Comparison of ENCODE assay signal across 8 cellular contexts in the genomic region with DNA sequence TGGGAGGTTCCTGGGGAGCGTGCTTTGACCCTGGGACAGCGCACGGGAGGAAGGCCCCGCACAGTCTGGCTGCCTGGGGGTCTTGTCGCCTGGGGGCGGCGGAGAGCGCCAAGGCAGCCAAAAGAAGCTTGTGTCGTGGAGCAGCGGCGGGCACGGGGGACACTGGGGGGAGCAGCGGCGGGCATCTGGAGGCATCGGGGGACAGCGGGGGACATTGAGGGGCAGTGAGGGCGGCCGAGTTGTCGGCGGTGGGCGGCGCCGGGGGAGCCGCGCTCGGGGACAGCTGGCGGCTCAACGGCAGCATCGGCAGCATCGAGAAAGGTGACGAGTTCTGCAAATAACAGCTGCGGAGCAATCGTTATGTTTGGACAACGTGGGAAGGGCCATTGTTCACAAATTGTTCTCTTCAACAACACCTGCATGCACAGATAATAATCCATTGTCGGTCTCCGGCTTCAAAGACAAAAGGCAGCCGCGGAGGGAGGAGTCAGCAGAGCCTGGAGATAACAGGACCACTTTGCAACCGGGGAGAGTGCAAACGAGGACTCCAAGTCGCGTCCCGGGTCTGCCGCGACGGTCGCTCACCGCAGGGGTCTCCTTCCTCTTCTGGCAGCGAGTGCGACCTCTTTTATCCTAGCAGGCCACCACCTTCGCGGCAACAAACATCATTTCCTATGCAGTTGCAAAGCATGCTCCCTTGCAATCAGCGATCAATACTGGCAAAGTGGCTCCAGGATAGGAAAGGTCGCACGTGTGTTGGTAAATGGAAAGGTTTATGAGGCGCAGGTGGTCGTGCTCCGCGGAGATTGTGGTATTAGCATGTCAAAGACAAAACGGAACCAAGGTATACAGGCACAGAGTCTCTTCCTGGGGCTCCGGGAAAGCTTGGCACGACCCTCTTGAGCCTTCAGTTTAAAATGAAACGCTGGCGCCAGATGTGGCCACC.
DNase-seq lines count a peak whose midpoint lies in the region; ATAC-seq and TF ChIP-seq lines count a peak whose summit lies in the region.

No MANE protein-coding gene starts in this region.

- 10% methylated on average over 46 of the region's 64 CpGs for WGBS in esophagus muscularis mucosa

- peaks cover 8 to 15% (median 11%) of the 10 kb centered on the region in 10 experiments; a peak in 18 of 20 replicates for H3K4me1 ChIP-seq in BLaER1 treated with 17β-estradiol and CSF1 and Interleukin-3, amounts not matched to agents 10 nM and 100 nM
- peaks cover 18 to 26% (median 20%) of the 10 kb centered on the region in 4 donors for H3K4me1 ChIP-seq in esophagus muscularis mucosa

- no peak for ATAC-seq in GM18511 (IDR thresholded peaks at IDR 0.05; ENCODE audit: unreplicated experiment)
- ATAC-seq in GM18498 (IDR thresholded peaks at IDR 0.05; ENCODE audit: unreplicated experiment), result no peak

- TF ChIP-seq POLR2A in NB4 (IDR thresholded peaks at IDR 0.05; ENCODE audit: extremely low read depth, insufficient read length) (no peak), esophagus muscularis mucosa (IDR thresholded peaks at IDR 0.05; ENCODE audit: low read depth) (no peak)

- H3K9me3 Mint-ChIP-seq in activated CD4-positive, alpha-beta memory T cell treated with anti-CD3 and anti-CD28 coated beads for 36 hours, result no peaks in the 10 kb centered on the region
- no peaks in the 10 kb centered on the region for H3K9me3 Mint-ChIP-seq in neural crest cell

- no peak for TF ChIP-seq EP300 in esophagus muscularis mucosa (IDR thresholded peaks at IDR 0.05)

- H3K27me3 Mint-ChIP-seq in activated CD4-positive, alpha-beta memory T cell treated with anti-CD3 and anti-CD28 coated beads for 36 hours, result peaks cover 32% of the 10 kb centered on the region
- H3K27me3 Mint-ChIP-seq in neural crest cell (ENCODE audit: low read depth), result peaks cover 44% of the 10 kb centered on the region

- POLR2A ChIA-PET in activated CD4-positive, alpha-beta memory T cell treated with anti-CD3 and anti-CD28 coated beads for 36 hours (lab: Charles Lee), result no interaction called here

- no peak overlapping the region; a peak in 1 of 22 replicates for H3K9ac ChIP-seq in BLaER1 treated with 17β-estradiol and CSF1 and Interleukin-3, amounts not matched to agents 10 nM and 100 nM

- peaks cover 42 to 54% (median 45%) of the 10 kb centered on the region in 11 experiments for H3K27me3 ChIP-seq in BLaER1 treated with 17β-estradiol and CSF1 and Interleukin-3, amounts not matched to agents 10 nM and 100 nM
- H3K27me3 ChIP-seq in esophagus muscularis mucosa, result peaks cover 0 to 60% (median 13%) of the 10 kb centered on the region in 4 donors

- no peak overlapping the region for H3K27ac Mint-ChIP-seq in activated CD4-positive, alpha-beta memory T cell treated with anti-CD3 and anti-CD28 coated beads for 36 hours
- H3K27ac Mint-ChIP-seq in neural crest cell (ENCODE audit: unreplicated experiment), result peak overlapping the region; percentile 81

- peaks cover 25% of the 10 kb centered on the region for H3K4me1 Mint-ChIP-seq in activated CD4-positive, alpha-beta memory T cell treated with anti-CD3 and anti-CD28 coated beads for 36 hours (ENCODE audit: low read depth)
- H3K4me1 Mint-ChIP-seq in neural crest cell, result peaks cover 25% of the 10 kb centered on the region

- H3K4me3 ChIP-seq in BLaER1 treated with 17β-estradiol and CSF1 and Interleukin-3, amounts not matched to agents 10 nM and 100 nM, result peak overlapping the region; percentile 30 to 63 (median 48); a peak in 19 of 20 replicates
- peak overlapping the region; percentile 46 for H3K4me3 ChIP-seq in NB4 (ENCODE audit: low read depth, low read length)
- peak overlapping the region; percentile 38 to 48 (median 47) for H3K4me3 ChIP-seq in esophagus muscularis mucosa

- H3K9me3 ChIP-seq in BLaER1 treated with 17β-estradiol and CSF1 and Interleukin-3, amounts not matched to agents 10 nM and 100 nM (replicated peaks in 1 of 11), result peaks cover 0 to 11% (median 0%) of the 10 kb centered on the region in 11 experiments; a peak in 5 of 22 replicates
- H3K9me3 ChIP-seq in esophagus muscularis mucosa, result no peaks in the 10 kb centered on the region

- TF ChIP-seq CTCF in NB4 (IDR thresholded peaks at IDR 0.05; ENCODE audit: low read depth, low read length) (no peak), esophagus muscularis mucosa (IDR thresholded peaks at IDR 0.05) (no peak), neural crest cell (conservative IDR thresholded peaks at IDR 0.05) (no peak)

- no peaks in the 10 kb centered on the region for H3K36me3 Mint-ChIP-seq in activated CD4-positive, alpha-beta memory T cell treated with anti-CD3 and anti-CD28 coated beads for 36 hours
- H3K36me3 Mint-ChIP-seq in neural crest cell (ENCODE audit: low read depth), result no peaks in the 10 kb centered on the region

- H3K27ac ChIP-seq in BLaER1 treated with 17β-estradiol and CSF1 and Interleukin-3, amounts not matched to agents 10 nM and 100 nM, result no peak overlapping the region
- H3K27ac ChIP-seq in esophagus muscularis mucosa (replicated peaks in 1 of 4), result peak overlapping the region in 1 of 4 donors; percentile 37

- no peaks in the 10 kb centered on the region for H3K36me3 ChIP-seq in BLaER1 treated with 17β-estradiol and CSF1 and Interleukin-3, amounts not matched to agents 10 nM and 100 nM
- no peaks in the 10 kb centered on the region for H3K36me3 ChIP-seq in esophagus muscularis mucosa

- CTCF ChIA-PET in activated CD4-positive, alpha-beta memory T cell treated with anti-CD3 and anti-CD28 coated beads for 36 hours (lab: Charles Lee), result interaction anchor here (1.0 to 2.7 kb wide), 2 partner anchors 34 to 227 kb away, joined by 3 to 12 read pairs; no protein-coding TSS in a partner anchor

- intact Hi-C loops in activated CD4-positive, alpha-beta memory T cell treated with anti-CD3 and anti-CD28 coated beads for 36 hours (cut with micrococcal nuclease), result no loop called here
- intact Hi-C loops in esophagus muscularis mucosa (cut with DNase I), result no loop called here

- H3K4me2 ChIP-seq in BLaER1 treated with 17β-estradiol and CSF1 and Interleukin-3, amounts not matched to agents 10 nM and 100 nM, result peak overlapping the region; percentile 62 to 88 (median 85)

- DNase-seq in NB4 (ENCODE audit: low read depth), result peak; percentile 68
- DNase-seq in activated CD4-positive, alpha-beta memory T cell treated with anti-CD3 and anti-CD28 coated beads for 36 hours, result peak; percentile 33
- DNase-seq in esophagus muscularis mucosa (ENCODE audit: extremely low spot score), result no peak
- DNase-seq in neural crest cell (ENCODE audit: low read depth, low spot score), result peak; percentile 22
- DNase-seq in MV-4-11 (lab: John Stamatoyannopoulos, UW), result no peak

- H4K20me1 ChIP-seq in BLaER1 treated with 17β-estradiol and CSF1 and Interleukin-3, amounts not matched to agents 10 nM and 100 nM, result no peaks in the 10 kb centered on the region; a peak in 1 of 22 replicates

- H3K4me3 Mint-ChIP-seq in activated CD4-positive, alpha-beta memory T cell treated with anti-CD3 and anti-CD28 coated beads for 36 hours, result peak overlapping the region; percentile 76
- H3K4me3 Mint-ChIP-seq in neural crest cell, result peak overlapping the region; percentile 90

Comparison
In these comparisons a context has a peak if more than half of its experiments do, and no peak if none do; other contexts are left out.
1. DNase-seq: peak in NB4 (single experiment), activated CD4-positive, alpha-beta memory T cell treated with anti-CD3 and anti-CD28 coated beads for 36 hours (single experiment) and neural crest cell (single experiment); none in esophagus muscularis mucosa (single experiment) and MV-4-11 (single experiment).
2. Peak in every context shown above with its lines, with median percentiles within 50 percentile points of each other: H3K4me3 ChIP-seq.